In genomic region chr19:33294058-33294798, GRCh38 we compare ENCODE assay signal across 1 cellular context.
TF ChIP-seq lines count a peak whose summit lies in the region.

No MANE protein-coding gene starts in this region.

TF ChIP-seq in HepG2, 621 proteins besides CTCF, POLR2A, EP300 and RAD21 (continued from another document):
- TF ChIP-seq ZMYM2 (CRISPR knock-in tag; IDR thresholded peaks at IDR 0.05), result peak; percentile 53; the same call in 1 of the 2 replicates
- TF ChIP-seq ZMYM3 (CRISPR knock-in tag; IDR thresholded peaks at IDR 0.05), result 0 out of 2 replicates have a peak, but pooled peaks have one; percentile 5
- no peak for TF ChIP-seq ZNF33A (CRISPR knock-in tag; IDR thresholded peaks at IDR 0.05; ENCODE audit: borderline replicate concordance)
- TF ChIP-seq ZNF337 (CRISPR knock-in tag; IDR thresholded peaks at IDR 0.05; ENCODE audit: borderline replicate concordance, low read depth), result no peak; the same call in 1 of the 2 replicates
- TF ChIP-seq ZBED4 (CRISPR knock-in tag; IDR thresholded peaks at IDR 0.05; ENCODE audit: borderline replicate concordance), result 0 out of 2 replicates have a peak, but pooled peaks have one; percentile 7
- TF ChIP-seq ZNF878 (CRISPR knock-in tag; IDR thresholded peaks at IDR 0.05), result 0 out of 2 replicates have a peak, but pooled peaks have one; percentile 12
- 0 out of 2 replicates have a peak, but pooled peaks have one; percentile 31 for TF ChIP-seq ZFP90 (CRISPR knock-in tag; IDR thresholded peaks at IDR 0.05; ENCODE audit: borderline replicate concordance)
- TF ChIP-seq ZSCAN5A (CRISPR knock-in tag; IDR thresholded peaks at IDR 0.05; ENCODE audit: borderline replicate concordance), result 0 out of 2 replicates have a peak, but pooled peaks have one; percentile 8
- no peak for TF ChIP-seq ZNF263 (CRISPR knock-in tag; IDR thresholded peaks at IDR 0.05)
- TF ChIP-seq ZNF121 (CRISPR knock-in tag; IDR thresholded peaks at IDR 0.05), result peak; percentile 63; the same call in 1 of the 2 replicates
- TF ChIP-seq ZSCAN25 (CRISPR knock-in tag; IDR thresholded peaks at IDR 0.05), result 0 out of 2 replicates have a peak, but pooled peaks have one; percentile 7
